1 cellular context compared by ENCODE assay signal in genomic region chr5:120735076-120735475, GRCh38.
TF ChIP-seq lines count a peak whose summit lies in the region.

No MANE protein-coding gene starts in this region.

TF ChIP-seq in IMR-90, 13 proteins besides CTCF, POLR2A, EP300 and RAD21:
- TF ChIP-seq CHD1 (IDR thresholded peaks at IDR 0.05; ENCODE audit: low read depth, low read length) (no peak), BHLHE40 (IDR thresholded peaks at IDR 0.05; ENCODE audit: low read depth, low read length) (no peak)
